Comparison of ENCODE assay signal across 1 cellular context in genomic region chr12:63897931-63898330, GRCh38.
A peak's percentile ranks its signal among the peaks of the same experiment; 100 is the strongest.
TF ChIP-seq lines count a peak whose summit lies in the region.

No MANE protein-coding gene starts in this region.

TF ChIP-seq in GM12878, 131 proteins besides CTCF, POLR2A, EP300 and RAD21:
- no peak for TF ChIP-seq TCF12 (IDR thresholded peaks at IDR 0.05; ENCODE audit: low read depth, low read length)
- peak; percentile 13; the same call in 1 of the 2 replicates for TF ChIP-seq RUNX3 (IDR thresholded peaks at IDR 0.05; ENCODE audit: low read length)
